In genomic region chr11:2209370-2209801, GRCh38 we compare ENCODE assay signal across 18 cellular contexts. TPM values are rescaled to one million over a fixed set of nuclear protein-coding genes. Genes with fewer than 3 reads are reported as not detected.
DNase-seq lines count a peak whose midpoint lies in the region; ATAC-seq and TF ChIP-seq lines count a peak whose summit lies in the region.
"Had no signal": no experiment of that assay in that cellular context is flagged by ENCODE, and none has a peak within 500 bp of the region (broad histone marks: within the 10 kb centered on the region; RNA-seq: fewer than 3 reads in every experiment).

No MANE protein-coding gene starts in this region.

- ATAC-seq in sciatic nerve, result no peak
- ATAC-seq in HG02610 (IDR thresholded peaks at IDR 0.05; ENCODE audit: unreplicated experiment), result no peak
- no peak for ATAC-seq in esophagus mucosa
- ATAC-seq: activated CD4-positive, CD25-positive, alpha-beta regulatory T cell treated with anti-CD3 and anti-CD28 coated beads, Interleukin-2, amount 50 U/mL, for 24 hours; activated T-cell treated with anti-CD3 and anti-CD28 coated beads, Interleukin-2, amount 50 U/mL, for 72 hours had no signal

- no peaks in the 10 kb centered on the region for H4K20me1 ChIP-seq in osteoblast (ENCODE audit: insufficient read depth, low read length)

- H3K79me2 ChIP-seq in osteoblast (ENCODE audit: insufficient read depth, low read length), result no peaks in the 10 kb centered on the region

- peak; percentile 4 for DNase-seq in activated CD4-positive, alpha-beta T cell treated with anti-CD3 and anti-CD28 coated beads for 1 hour
- DNase-seq in activated CD4-positive, alpha-beta T cell treated with anti-CD3 and anti-CD28 coated beads, Interleukin-2, amount 50 U/mL, for 48 hours, result no peak
- DNase-seq in GM13976 (ENCODE audit: low spot score) (peak; percentile 23), right atrium auricular region (ENCODE audit: low spot score) (peak; percentile 47), sciatic nerve (ENCODE audit: low spot score) (peak; percentile 36), osteoblast (ENCODE audit: insufficient read length, low spot score, missing footprints) (no peak)
- DNase-seq: activated T-cell treated with anti-CD3 and anti-CD28 coated beads, Interleukin-2, amount 50 U/mL, for 72 hours; CD4-positive, CD25-positive, alpha-beta regulatory T cell; foreskin fibroblast; naive B cell; retina had no signal

- in situ Hi-C loops in GM13976 (cut with MboI; ENCODE audit: low sequenced_read_pairs, unreplicated experiment), result loop anchor here (10.0 kb wide), 1 partner anchor 215 kb away; no protein-coding TSS in a partner anchor

- no peaks in the 10 kb centered on the region for H3K36me3 ChIP-seq in right atrium auricular region
- H3K36me3 ChIP-seq in osteoblast (ENCODE audit: insufficient read depth, low read length), result no peaks in the 10 kb centered on the region
- H3K36me3 ChIP-seq: HAP-1 had no signal

- H3K4me3 ChIP-seq in right atrium auricular region, result no peak overlapping the region
- no peak overlapping the region for H3K4me3 ChIP-seq in osteoblast (ENCODE audit: insufficient read depth, low read length)
- H3K4me3 ChIP-seq: HAP-1 had no signal

- H3K9me3 ChIP-seq in right atrium auricular region, result no peaks in the 10 kb centered on the region
- peaks cover 2% of the 10 kb centered on the region for H3K9me3 ChIP-seq in osteoblast (ENCODE audit: low read depth, low read length)
- H3K9me3 ChIP-seq: HAP-1 had no signal

- H3K4me1 ChIP-seq in right atrium auricular region (no peaks in the 10 kb centered on the region), osteoblast (ENCODE audit: insufficient read depth, low read length) (no peaks in the 10 kb centered on the region)
- H3K4me1 ChIP-seq: HAP-1 had no signal

- intact Hi-C loops in sciatic nerve (cut with DNase I), result no loop called here

- H2AFZ ChIP-seq in osteoblast (ENCODE audit: low read length), result no peak overlapping the region

- no peaks in the 10 kb centered on the region for H3K27me3 ChIP-seq in right atrium auricular region
- H3K27me3 ChIP-seq in osteoblast (ENCODE audit: insufficient read depth, low read length), result peaks cover 5% of the 10 kb centered on the region

- H3K4me2 ChIP-seq in osteoblast (ENCODE audit: insufficient read depth, low read length), result no peak overlapping the region

- TF ChIP-seq CTCF in GM13976 (IDR thresholded peaks at IDR 0.05; ENCODE audit: borderline replicate concordance, control extremely low read depth, extremely low read depth, insufficient read depth, missing control alignments) (no peak), right atrium auricular region (IDR thresholded peaks at IDR 0.05) (no peak), osteoblast (IDR thresholded peaks at IDR 0.05; ENCODE audit: extremely low read depth, low read depth, low read length) (no peak)

- no peak overlapping the region for H3K27ac ChIP-seq in right atrium auricular region
- no peak overlapping the region for H3K27ac ChIP-seq in osteoblast (ENCODE audit: low read depth, low read length)

RNA-seq across cellular contexts. Expression of gene TH, which starts 37.8 kb away (rescaled TPM):
- not detected for total RNA-seq in right atrium auricular region
- 0.36 TPM for total RNA-seq in sciatic nerve
- total RNA-seq in osteoblast, result under 0.01 TPM in 1 of 2 replicates, not detected in the other
- total RNA-seq in esophagus mucosa, result 0.40 TPM
- total RNA-seq: activated T-cell treated with anti-CD3 and anti-CD28 coated beads, Interleukin-2, amount 50 U/mL, for 72 hours; CD4-positive, CD25-positive, alpha-beta regulatory T cell; LHCN-M2; liver had no signal

RNA-seq across cellular contexts. Expression of gene INS, which starts 48.4 kb away (rescaled TPM):
- total RNA-seq in right atrium auricular region (not detected), sciatic nerve (1.5 TPM), osteoblast (not detected in 2 replicates), esophagus mucosa (not detected)
- total RNA-seq: activated T-cell treated with anti-CD3 and anti-CD28 coated beads, Interleukin-2, amount 50 U/mL, for 72 hours; CD4-positive, CD25-positive, alpha-beta regulatory T cell; LHCN-M2; temporal lobe had no signal

Comparison
In these comparisons a context has a peak if more than half of its experiments do, and no peak if none do; other contexts are left out.
1. DNase-seq: peak in activated CD4-positive, alpha-beta T cell treated with anti-CD3 and anti-CD28 coated beads for 1 hour (single experiment), GM13976 (single experiment), right atrium auricular region (single experiment) and sciatic nerve (single experiment); none in activated CD4-positive, alpha-beta T cell treated with anti-CD3 and anti-CD28 coated beads, Interleukin-2, amount 50 U/mL, for 48 hours (0 of 2) and osteoblast (single experiment).